Comparison of ENCODE assay signal across 14 cellular contexts in genomic region chr2:240459401-240460242, GRCh38. TPM values are rescaled to one million over a fixed set of nuclear protein-coding genes. Genes with fewer than 3 reads are reported as not detected.
DNase-seq lines count a peak whose midpoint lies in the region; ATAC-seq and TF ChIP-seq lines count a peak whose summit lies in the region.
"Had no signal": no experiment of that assay in that cellular context is flagged by ENCODE, and none has a peak within 500 bp of the region (broad histone marks: within the 10 kb centered on the region; RNA-seq: fewer than 3 reads in every experiment).

No MANE protein-coding gene starts in this region.

- POLR2A ChIA-PET in naive thymus-derived CD4-positive, alpha-beta T cell (lab: Charles Lee): no interaction called here

- H3K9me3 ChIP-seq in mucosa of descending colon: no peaks in the 10 kb centered on the region
- no peaks in the 10 kb centered on the region for H3K9me3 ChIP-seq in naive thymus-derived CD4-positive, alpha-beta T cell (ENCODE audit: control insufficient read depth in 2 of 3, low read length in 3 of 3)
- H3K9me3 ChIP-seq: thoracic aorta had no signal

- peaks cover 5 to 19% (median 5%) of the 10 kb centered on the region in 5 donors for H3K27me3 Mint-ChIP-seq in naive thymus-derived CD4-positive, alpha-beta T cell

- H3K27ac ChIP-seq in naive thymus-derived CD4-positive, alpha-beta T cell (ENCODE audit: low read depth, low read length): no peak overlapping the region
- H3K27ac ChIP-seq: thoracic aorta had no signal

- peaks cover 0 to 7% of the 10 kb centered on the region in 2 donors for H3K27me3 ChIP-seq in naive thymus-derived CD4-positive, alpha-beta T cell (ENCODE audit: control insufficient read depth in 2 of 2, insufficient read depth in 2 of 2, low read length in 2 of 2)

- peaks cover 5% of the 10 kb centered on the region for H3K4me1 ChIP-seq in mucosa of descending colon (ENCODE audit: low read depth)
- no peaks in the 10 kb centered on the region for H3K4me1 ChIP-seq in naive thymus-derived CD4-positive, alpha-beta T cell (ENCODE audit: control insufficient read depth in 2 of 2, insufficient read depth in 2 of 2, low read length in 2 of 2)

- TF ChIP-seq CTCF in mucosa of descending colon (IDR thresholded peaks at IDR 0.05): no peak
- no peak for TF ChIP-seq CTCF in GM10266 (IDR thresholded peaks at IDR 0.05; ENCODE audit: control insufficient read depth, insufficient read depth, low read depth, missing control alignments)

- intact Hi-C loops in mucosa of descending colon (cut with DNase I, micrococcal nuclease): no loop called here
- intact Hi-C loops in naive thymus-derived CD4-positive, alpha-beta T cell (cut with micrococcal nuclease): no loop called here

- H3K4me3 ChIP-seq in mucosa of descending colon: no peak overlapping the region
- H3K4me3 ChIP-seq in naive thymus-derived CD4-positive, alpha-beta T cell (ENCODE audit: low read length): no peak overlapping the region
- H3K4me3 ChIP-seq: thoracic aorta had no signal

- H3K9me3 Mint-ChIP-seq in naive thymus-derived CD4-positive, alpha-beta T cell: peaks cover 0 to 3% (median 0%) of the 10 kb centered on the region in 11 donors
- H3K9me3 Mint-ChIP-seq: T-cell had no signal

- no peak overlapping the region for H3K4me3 Mint-ChIP-seq in naive thymus-derived CD4-positive, alpha-beta T cell
- H3K4me3 Mint-ChIP-seq: T-cell had no signal

- no peaks in the 10 kb centered on the region for H3K36me3 ChIP-seq in mucosa of descending colon (ENCODE audit: low read depth)
- H3K36me3 ChIP-seq in naive thymus-derived CD4-positive, alpha-beta T cell (ENCODE audit: control insufficient read depth in 2 of 3, insufficient read depth in 3 of 3, low read length in 3 of 3): no peaks in the 10 kb centered on the region

- H3K36me3 Mint-ChIP-seq in naive thymus-derived CD4-positive, alpha-beta T cell: no peaks in the 10 kb centered on the region
- H3K36me3 Mint-ChIP-seq: T-cell had no signal

- no peak for ATAC-seq in mucosa of descending colon
- ATAC-seq in activated CD4-positive, CD25-positive, alpha-beta regulatory T cell treated with anti-CD3 and anti-CD28 coated beads, Interleukin-2, amount 50 U/mL, for 24 hours: no peak
- ATAC-seq in naive thymus-derived CD4-positive, alpha-beta T cell: no peak
- ATAC-seq: T-cell had no signal

- CTCF ChIA-PET in naive thymus-derived CD4-positive, alpha-beta T cell (lab: Charles Lee): no interaction called here

- DNase-seq in stimulated activated CD4-positive, alpha-beta T cell treated with anti-CD3 and anti-CD28 coated beads, Interleukin-15, amount 100 ng/mL, for 24 hours: peak; percentile 1
- no peak for DNase-seq in stimulated activated CD4-positive, alpha-beta T cell treated with anti-CD3 and anti-CD28 coated beads, Interleukin-12 subunit alpha, Interleukin-12 subunit beta, amount 100 ng/mL, for 4 hours
- DNase-seq in effector CD4-positive, alpha-beta T cell: peak; percentile 1
- DNase-seq in mucosa of descending colon (peak in 2 of 3 donors; percentile 27 to 39), GM10266 (ENCODE audit: extremely low spot score) (no peak)
- DNase-seq in naive thymus-derived CD4-positive, alpha-beta T cell: no peak
- no peak for DNase-seq in stimulated activated CD8-positive, alpha-beta memory T cell treated with anti-CD3 and anti-CD28 coated beads, Interleukin-4, amount 100 ng/mL, for 48 hours
- DNase-seq: DMS153, hypothalamus, MM.1S, nucleus accumbens had no signal

- peaks cover 0 to 7% (median 4%) of the 10 kb centered on the region in 7 donors for H3K4me1 Mint-ChIP-seq in naive thymus-derived CD4-positive, alpha-beta T cell

- H3K27ac Mint-ChIP-seq in naive thymus-derived CD4-positive, alpha-beta T cell: no peak overlapping the region
- H3K27ac Mint-ChIP-seq: T-cell had no signal

RNA-seq across cellular contexts. Expression of gene GPC1, which starts 24.2 kb away (rescaled TPM):
- 10 to 100 TPM; 12.4 to 29.2 (median 15.4) TPM for total RNA-seq in mucosa of descending colon
- total RNA-seq in naive thymus-derived CD4-positive, alpha-beta T cell: 1 to 10 TPM in 2 of 5 experiments, under 1 TPM in 3; 0.35 to 4.5 (median 0.90) TPM
- polyA plus RNA-seq in naive thymus-derived CD4-positive, alpha-beta T cell: under 1 TPM in 1 of 2 donors, not detected in 1; 0.08 TPM

Comparison
In these comparisons a context has a peak if more than half of its experiments do, and no peak if none do; other contexts are left out.
1. DNase-seq: peak in stimulated activated CD4-positive, alpha-beta T cell treated with anti-CD3 and anti-CD28 coated beads, Interleukin-15, amount 100 ng/mL, for 24 hours (single experiment), effector CD4-positive, alpha-beta T cell (single experiment) and mucosa of descending colon (2 of 3); none in stimulated activated CD4-positive, alpha-beta T cell treated with anti-CD3 and anti-CD28 coated beads, Interleukin-12 subunit alpha, Interleukin-12 subunit beta, amount 100 ng/mL, for 4 hours (single experiment), GM10266 (single experiment), naive thymus-derived CD4-positive, alpha-beta T cell (0 of 9) and stimulated activated CD8-positive, alpha-beta memory T cell treated with anti-CD3 and anti-CD28 coated beads, Interleukin-4, amount 100 ng/mL, for 48 hours (single experiment).